Comparison of ENCODE assay signal across 5 cellular contexts in the genomic region with DNA sequence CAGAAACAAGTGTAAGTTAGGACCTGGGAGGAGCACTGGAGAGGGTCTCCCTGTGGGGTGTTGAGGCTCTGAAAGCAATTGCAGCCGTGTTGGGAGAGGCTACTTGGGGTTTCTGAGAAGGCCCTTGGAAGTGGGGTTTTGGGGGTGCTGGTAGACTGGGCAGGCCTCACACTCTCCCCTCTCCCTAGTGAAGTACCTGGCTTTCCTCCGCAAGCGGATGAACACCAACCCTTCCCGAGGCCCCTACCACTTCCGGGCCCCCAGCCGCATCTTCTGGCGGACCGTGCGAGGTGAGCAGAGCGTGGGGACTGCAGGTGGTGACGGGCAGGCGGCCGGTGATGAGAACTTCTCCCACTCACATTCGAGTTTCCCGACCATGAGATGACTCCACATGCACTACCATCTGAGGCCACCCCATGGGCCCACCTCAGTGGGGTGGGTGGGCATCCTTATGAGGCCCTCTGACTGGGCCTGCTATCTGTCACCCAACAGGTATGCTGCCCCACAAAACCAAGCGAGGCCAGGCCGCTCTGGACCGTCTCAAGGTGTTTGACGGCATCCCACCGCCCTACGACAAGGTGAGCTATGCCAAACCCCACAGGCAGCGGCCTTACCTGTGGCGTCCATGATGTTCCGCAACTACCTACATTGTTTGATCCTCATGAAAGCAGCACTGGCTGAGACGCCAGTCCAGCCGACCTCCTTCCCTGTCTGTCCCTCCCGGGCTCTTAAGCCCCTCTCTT. TPM values are rescaled to one million over a fixed set of nuclear protein-coding genes. Genes with fewer than 3 reads are reported as not detected.
DNase-seq lines count a peak whose midpoint lies in the region; ATAC-seq, FAIRE-seq and TF ChIP-seq lines count a peak whose summit lies in the region.
"Had no signal": no experiment of that assay in that cellular context is flagged by ENCODE, and none has a peak within 500 bp of the region (broad histone marks: within the 10 kb centered on the region; RNA-seq: fewer than 3 reads in every experiment).

No MANE protein-coding gene starts in this region.

- no peak overlapping the region for H2AFZ ChIP-seq in GM12878 (ENCODE audit: control insufficient read depth, low read depth, low read length)

- in situ Hi-C loops in GM12878 (cut with MboI), result no loop called here

- H3K9me3 ChIP-seq in GM12878 (replicated peaks; ENCODE audit: control insufficient read depth, insufficient read depth, low read length), result no peaks in the 10 kb centered on the region; the same call in 1 of the 3 replicates

- FAIRE-seq in GM12878 (lab: Jason Lieb, UNC), result no peak

- WGBS in GM12878 (ENCODE audit: insufficient coverage, insufficient replicate concordance, low lambda C conversion rate, missing lambda C conversion rate), result 45% methylated on average over 27 of the region's 27 CpGs

- peaks cover 23% of the 10 kb centered on the region for H3K4me1 Mint-ChIP-seq in CD14-positive monocyte

- peaks cover 26 to 40% of the 10 kb centered on the region in 2 experiments for H3K36me3 ChIP-seq in GM12878 (ENCODE audit: control insufficient read depth in 2 of 2, insufficient read depth in 2 of 2, low read length in 1 of 2)

- peak overlapping the region; percentile 83 for H3K27ac ChIP-seq in GM12878 (ENCODE audit: control insufficient read depth, insufficient read depth)

- no peaks in the 10 kb centered on the region for H3K27me3 ChIP-seq in GM12878 (replicated peaks in 1 of 2; ENCODE audit: control insufficient read depth in 2 of 2, insufficient read depth in 2 of 2, low read length in 1 of 2)

- no peak for TF ChIP-seq EP300 in GM12878 (IDR thresholded peaks at IDR 0.05; ENCODE audit: borderline replicate concordance in 1 of 2, control insufficient read depth in 1 of 2, low read depth in 2 of 2, low read length in 2 of 2)

- H3K9me3 Mint-ChIP-seq in CD14-positive monocyte, result peaks cover 0 to 3% (median 0%) of the 10 kb centered on the region in 7 donors

- peaks cover 16% of the 10 kb centered on the region for H3K4me1 ChIP-seq in GM12878 (ENCODE audit: control insufficient read depth, insufficient read depth, low read length)

- peaks cover 38 to 39% of the 10 kb centered on the region in 2 donors for H3K36me3 Mint-ChIP-seq in CD14-positive monocyte

- H3K4me3 Mint-ChIP-seq in CD14-positive monocyte, result no peak overlapping the region

- no TSS peak for BruUV-seq in GM12878 (replicated peaks; lab: Mats Ljungman, UMichigan)

- peak overlapping the region; percentile 97 for H3K4me3 ChIP-seq in GM12878

- no peaks in the 10 kb centered on the region for H3K27me3 Mint-ChIP-seq in CD14-positive monocyte (ENCODE audit: low read depth in 3 of 3)

- POLR2A ChIA-PET in GM12878 (lab: Charles Lee), result interaction anchor here (1.0 kb wide), 1 partner anchor 186 kb away, joined by 3 read pairs; no protein-coding TSS in a partner anchor

- CTCF ChIA-PET in GM12878 (lab: Yijun Ruan, JAX), result no interaction called here

- peaks cover 41% of the 10 kb centered on the region for H3K79me2 ChIP-seq in GM12878 (ENCODE audit: control insufficient read depth, insufficient read depth, low read length)

- RAD21 ChIA-PET in GM12878 (lab: Charles Lee; ENCODE audit: unreplicated experiment), result no interaction called here

- DNase-seq in CD14-positive monocyte (ENCODE audit: low spot score) (no peak), GM12878 (ENCODE audit: low read depth, low spot score) (no peak), SK-N-DZ (ENCODE audit: low spot score) (no peak)

- no peak for TF ChIP-seq CTCF in CD14-positive monocyte (IDR thresholded peaks at IDR 0.05)
- no peak for TF ChIP-seq CTCF in GM12878 (IDR thresholded peaks at IDR 0.05 in 2 of 3, conservative IDR thresholded peaks at IDR 0.05 in 1 of 3; ENCODE audit: control insufficient read depth in 2 of 3, extremely low read depth in 1 of 3, insufficient read depth in 1 of 3, low read depth in 3 of 3, low read length in 3 of 3)

- TF ChIP-seq POLR2A in GM12878 (IDR thresholded peaks at IDR 0.05; ENCODE audit: low read depth, low read length), result peak; percentile 71

- no peak for ATAC-seq in GM12878
- no peak for ATAC-seq in HG03342 (IDR thresholded peaks at IDR 0.05; ENCODE audit: unreplicated experiment)
- ATAC-seq: left lobe of liver had no signal

- SMC1A ChIA-PET in GM12878 (lab: Charles Lee; ENCODE audit: uncharacterized antibody, unreplicated experiment), result no interaction called here

- H3K9ac ChIP-seq in GM12878 (ENCODE audit: control insufficient read depth, insufficient read depth, low read length), result peak overlapping the region; percentile 95

- H3K27ac Mint-ChIP-seq in CD14-positive monocyte, result peak overlapping the region in 5 of 7 donors; percentile 10 to 70 (median 25)

- H4K20me1 ChIP-seq in GM12878 (ENCODE audit: control insufficient read depth, insufficient read depth), result peaks cover 13% of the 10 kb centered on the region

- peak overlapping the region; percentile 91 for H3K4me2 ChIP-seq in GM12878 (ENCODE audit: control insufficient read depth, insufficient read depth)

- no peak for TF ChIP-seq RAD21 in GM12878 (IDR thresholded peaks at IDR 0.05; ENCODE audit: insufficient read depth, low read depth, low read length)

- intact Hi-C loops in CD14-positive monocyte (cut with micrococcal nuclease), result loop anchor here in 1 of 2 donors (10.0 kb wide), 1 partner anchor 184 kb away; a partner anchor contains a TSS
- intact Hi-C loops in GM12878 (cut with micrococcal nuclease; ENCODE audit: unreplicated experiment), result no loop called here

RNA-seq across cellular contexts. Expression of a gene that starts 3.0 kb away (rescaled TPM):
- polyA plus RNA-seq in CD14-positive monocyte, result 100 to 1,000 TPM; 655 to 663 TPM
- 421 and 437 TPM in 2 replicates for total RNA-seq in GM12878 (2013; cell fraction: nucleolus; rRNA removed)
- total RNA-seq in GM12878 (2014; rRNA removed), result 6,558 and 7,287 TPM in 2 replicates
- total RNA-seq in GM12878 (2014; rRNA removed; fragmentation: Illumina TruSeq; extraction: Trizol), result 3,471 and 3,692 TPM in 2 replicates
- total RNA-seq in GM12878 (2021), result 5,103 and 5,273 TPM in 2 replicates
- 1,623 TPM for polyA plus RNA-seq in GM12878 (2011; ENCODE audit: low read depth)
- polyA plus RNA-seq in GM12878 (2011; rRNA removed), result 2,172 and 3,936 TPM in 2 replicates
- 3,618 and 5,003 TPM in 2 replicates for polyA plus RNA-seq in GM12878 (2011; cell fraction: cytosol; rRNA removed)
- 2,479 and 2,850 TPM in 2 replicates for polyA plus RNA-seq in GM12878 (2011; cell fraction: nucleus; rRNA removed)
- 5,924 and 8,191 TPM in 2 replicates for polyA plus RNA-seq in GM12878 (2012)
- polyA plus RNA-seq in GM12878 (2014; fragmentation: Illumina TruSeq; extraction: Trizol), result 1,413 and 3,666 TPM in 2 replicates
- 1,000 to 10,000 TPM; 4,595 to 5,196 TPM for polyA plus RNA-seq in GM12878 (2014; fragmentation: Nextera tagmentation; extraction: Ambion mirVana)
- polyA plus RNA-seq in GM12878 (2014; rRNA removed), result 7,317 and 8,961 TPM in 2 replicates
- 1,000 to 10,000 TPM; 1,426 to 1,490 TPM for polyA plus RNA-seq in GM12878 (2016; fragmentation: Nextera tagmentation; extraction: Ambion mirVana)
- 683 and 1,722 TPM in 2 replicates for polyA minus RNA-seq in GM12878 (2011; rRNA and poly(A)+ RNA removed)
- polyA minus RNA-seq in GM12878 (2011; cell fraction: cytosol; rRNA and poly(A)+ RNA removed), result 792 and 811 TPM in 2 replicates
- 1,676 and 2,148 TPM in 2 replicates for polyA minus RNA-seq in GM12878 (2011; cell fraction: nucleus; rRNA and poly(A)+ RNA removed)
- 2,059 and 2,161 TPM in 2 replicates for polyA plus RNA-seq in SK-N-DZ (2014; cell fraction: cytosol; rRNA removed)
- 1,139 and 1,390 TPM in 2 replicates for polyA plus RNA-seq in SK-N-DZ (2014; cell fraction: nucleus; rRNA removed)

RNA-seq across cellular contexts. Expression of a gene that starts 5.8 kb away (rescaled TPM):
- polyA plus RNA-seq in CD14-positive monocyte (1,000 to 10,000 TPM; 1,103 to 1,481 TPM), GM12878 (2011; rRNA removed) (2,519 and 3,846 TPM in 2 replicates), GM12878 (2014; fragmentation: Illumina TruSeq; extraction: Trizol) (9,872 and 11,122 TPM in 2 replicates), GM12878 (2014; fragmentation: Nextera tagmentation; extraction: Ambion mirVana) (1,000 to 10,000 TPM; 4,277 to 4,566 TPM), GM12878 (2014; rRNA removed) (5,188 and 5,232 TPM in 2 replicates), GM12878 (2016; fragmentation: Nextera tagmentation; extraction: Ambion mirVana) (1,000 to 10,000 TPM; 1,714 to 1,771 TPM)
- 652 and 681 TPM in 2 replicates for total RNA-seq in GM12878 (2013; cell fraction: nucleolus; rRNA removed)
- total RNA-seq in GM12878 (2014; rRNA removed) (4,375 and 4,445 TPM in 2 replicates), GM12878 (2014; rRNA removed; fragmentation: Illumina TruSeq; extraction: Trizol) (5,436 and 5,566 TPM in 2 replicates), GM12878 (2021) (2,768 and 2,873 TPM in 2 replicates)
- 7,313 TPM for polyA plus RNA-seq in GM12878 (2011; ENCODE audit: low read depth)
- 5,437 and 7,191 TPM in 2 replicates for polyA plus RNA-seq in GM12878 (2011; cell fraction: cytosol; rRNA removed)
- polyA plus RNA-seq in GM12878 (2011; cell fraction: nucleus; rRNA removed), result 1,670 and 1,694 TPM in 2 replicates
- 5,725 and 6,770 TPM in 2 replicates for polyA plus RNA-seq in GM12878 (2012)
- 1,409 and 1,631 TPM in 2 replicates for polyA minus RNA-seq in GM12878 (2011; rRNA and poly(A)+ RNA removed)
- 519 and 537 TPM in 2 replicates for polyA minus RNA-seq in GM12878 (2011; cell fraction: cytosol; rRNA and poly(A)+ RNA removed)
- polyA minus RNA-seq in GM12878 (2011; cell fraction: nucleus; rRNA and poly(A)+ RNA removed), result 175 and 221 TPM in 2 replicates
- polyA plus RNA-seq in SK-N-DZ (2014; cell fraction: cytosol; rRNA removed), result 2,955 and 3,351 TPM in 2 replicates
- 1,993 and 2,628 TPM in 2 replicates for polyA plus RNA-seq in SK-N-DZ (2014; cell fraction: nucleus; rRNA removed)

RNA-seq across cellular contexts. Expression of a gene that starts 16.4 kb away (rescaled TPM):
- polyA plus RNA-seq in CD14-positive monocyte (1 to 10 TPM; 5.0 to 6.9 TPM), GM12878 (2011; rRNA removed) (1.3 and 3.0 TPM in 2 replicates), GM12878 (2014; fragmentation: Illumina TruSeq; extraction: Trizol) (0.51 and 2.8 TPM in 2 replicates), GM12878 (2014; fragmentation: Nextera tagmentation; extraction: Ambion mirVana) (1 to 10 TPM in 1 of 2 experiments, under 1 TPM in 1; 0.68 to 1.6 TPM), GM12878 (2014; rRNA removed) (11.9 and 13.9 TPM in 2 replicates), GM12878 (2016; fragmentation: Nextera tagmentation; extraction: Ambion mirVana) (10 to 100 TPM; 10.1 to 13.1 TPM)
- total RNA-seq in GM12878 (2013; cell fraction: nucleolus; rRNA removed), result 1.4 and 4.0 TPM in 2 replicates
- total RNA-seq in GM12878 (2014; rRNA removed) (3.7 and 4.1 TPM in 2 replicates), GM12878 (2014; rRNA removed; fragmentation: Illumina TruSeq; extraction: Trizol) (3.9 and 4.6 TPM in 2 replicates), GM12878 (2021) (9.5 and 10.3 TPM in 2 replicates)
- 3.2 TPM for polyA plus RNA-seq in GM12878 (2011; ENCODE audit: low read depth)
- 3.7 and 5.9 TPM in 2 replicates for polyA plus RNA-seq in GM12878 (2011; cell fraction: cytosol; rRNA removed)
- polyA plus RNA-seq in GM12878 (2011; cell fraction: nucleus; rRNA removed), result 10.9 and 11.9 TPM in 2 replicates
- 7.2 and 8.7 TPM in 2 replicates for polyA plus RNA-seq in GM12878 (2012)
- 1.3 TPM in 1 of 2 replicates, not detected in the other for polyA minus RNA-seq in GM12878 (2011; rRNA and poly(A)+ RNA removed)
- polyA minus RNA-seq in GM12878 (2011; cell fraction: cytosol; rRNA and poly(A)+ RNA removed), result 1.6 and 4.5 TPM in 2 replicates
- 1.3 and 3.2 TPM in 2 replicates for polyA minus RNA-seq in GM12878 (2011; cell fraction: nucleus; rRNA and poly(A)+ RNA removed)
- polyA plus RNA-seq in SK-N-DZ (2014; cell fraction: cytosol; rRNA removed), result 0.32 and 0.54 TPM in 2 replicates
- 1.1 and 1.5 TPM in 2 replicates for polyA plus RNA-seq in SK-N-DZ (2014; cell fraction: nucleus; rRNA removed)

RNA-seq across cellular contexts. Expression of a gene that starts 22.0 kb away (rescaled TPM):
- polyA plus RNA-seq in CD14-positive monocyte (100 to 1,000 TPM; 720 to 930 TPM), GM12878 (2011; rRNA removed) (0.78 and 0.81 TPM in 2 replicates), GM12878 (2014; fragmentation: Illumina TruSeq; extraction: Trizol) (0.19 TPM in 1 of 2 replicates, not detected in the other), GM12878 (2014; fragmentation: Nextera tagmentation; extraction: Ambion mirVana) (under 1 TPM in 1 of 2 experiments, not detected in 1; 0.18 TPM), GM12878 (2014; rRNA removed) (0.29 and 0.49 TPM in 2 replicates), GM12878 (2016; fragmentation: Nextera tagmentation; extraction: Ambion mirVana) (under 1 TPM; 0.11 to 0.43 TPM)
- total RNA-seq in GM12878 (2013; cell fraction: nucleolus; rRNA removed), result 2.1 and 3.3 TPM in 2 replicates
- total RNA-seq in GM12878 (2014; rRNA removed) (0.51 TPM in 1 of 2 replicates, not detected in the other), GM12878 (2014; rRNA removed; fragmentation: Illumina TruSeq; extraction: Trizol) (not detected in 2 replicates), GM12878 (2021) (0.56 and 2.4 TPM in 2 replicates)
- 1.00 TPM for polyA plus RNA-seq in GM12878 (2011; ENCODE audit: low read depth)
- polyA plus RNA-seq in GM12878 (2011; cell fraction: cytosol; rRNA removed), result 0.60 and 0.65 TPM in 2 replicates
- 0.54 and 0.93 TPM in 2 replicates for polyA plus RNA-seq in GM12878 (2011; cell fraction: nucleus; rRNA removed)
- 1.7 and 2.5 TPM in 2 replicates for polyA plus RNA-seq in GM12878 (2012)
- polyA minus RNA-seq in GM12878 (2011; rRNA and poly(A)+ RNA removed), result not detected in 2 replicates
- polyA minus RNA-seq in GM12878 (2011; cell fraction: cytosol; rRNA and poly(A)+ RNA removed), result not detected in 2 replicates
- 0.24 TPM in 1 of 2 replicates, not detected in the other for polyA minus RNA-seq in GM12878 (2011; cell fraction: nucleus; rRNA and poly(A)+ RNA removed)
- polyA plus RNA-seq in SK-N-DZ (2014; cell fraction: cytosol; rRNA removed), result 6.2 and 10.0 TPM in 2 replicates
- polyA plus RNA-seq in SK-N-DZ (2014; cell fraction: nucleus; rRNA removed), result 12.9 and 20.4 TPM in 2 replicates

RNA-seq across cellular contexts. Expression of a gene that starts 37.3 kb away (rescaled TPM):
- polyA plus RNA-seq in CD14-positive monocyte, result not detected
- 2.0 TPM in 1 of 2 replicates, not detected in the other for total RNA-seq in GM12878 (2013; cell fraction: nucleolus; rRNA removed)
- not detected in 2 replicates for total RNA-seq in GM12878 (2014; rRNA removed)
- total RNA-seq in GM12878 (2014; rRNA removed; fragmentation: Illumina TruSeq; extraction: Trizol), result 0.32 and 0.49 TPM in 2 replicates
- 0.27 and 0.38 TPM in 2 replicates for total RNA-seq in GM12878 (2021)
- polyA plus RNA-seq in GM12878 (2011; ENCODE audit: low read depth), result 0.18 TPM
- 0.12 TPM in 1 of 2 replicates, not detected in the other for polyA plus RNA-seq in GM12878 (2011; rRNA removed)
- 0.07 and 0.15 TPM in 2 replicates for polyA plus RNA-seq in GM12878 (2011; cell fraction: cytosol; rRNA removed)
- 0.09 TPM in 1 of 2 replicates, not detected in the other for polyA plus RNA-seq in GM12878 (2011; cell fraction: nucleus; rRNA removed)
- polyA plus RNA-seq in GM12878 (2012), result 1.0 and 3.9 TPM in 2 replicates
- 0.21 TPM in 1 of 2 replicates, not detected in the other for polyA plus RNA-seq in GM12878 (2014; fragmentation: Illumina TruSeq; extraction: Trizol)
- polyA plus RNA-seq in GM12878 (2014; fragmentation: Nextera tagmentation; extraction: Ambion mirVana), result not detected
- polyA plus RNA-seq in GM12878 (2014; rRNA removed), result 0.96 and 1.7 TPM in 2 replicates
- under 1 TPM; 0.49 to 0.99 TPM for polyA plus RNA-seq in GM12878 (2016; fragmentation: Nextera tagmentation; extraction: Ambion mirVana)
- not detected in 2 replicates for polyA minus RNA-seq in GM12878 (2011; rRNA and poly(A)+ RNA removed)
- polyA minus RNA-seq in GM12878 (2011; cell fraction: cytosol; rRNA and poly(A)+ RNA removed), result not detected in 2 replicates
- not detected in 2 replicates for polyA minus RNA-seq in GM12878 (2011; cell fraction: nucleus; rRNA and poly(A)+ RNA removed)
- 6.9 and 16.4 TPM in 2 replicates for polyA plus RNA-seq in SK-N-DZ (2014; cell fraction: cytosol; rRNA removed)
- 7.5 and 25.5 TPM in 2 replicates for polyA plus RNA-seq in SK-N-DZ (2014; cell fraction: nucleus; rRNA removed)
